2 cellular contexts compared by ENCODE assay signal in genomic region chr13:21175656-21176194, GRCh38.
TF ChIP-seq lines count a peak whose summit lies in the region.

No MANE protein-coding gene starts in this region.

TF ChIP-seq in Ishikawa, 13 proteins besides CTCF, POLR2A, EP300 and RAD21:
- TF ChIP-seq CEBPB (IDR thresholded peaks at IDR 0.05), result no peak
- TF ChIP-seq USF1 (IDR thresholded peaks at IDR 0.05), result peak; percentile 40
- no peak for TF ChIP-seq CREB1 (IDR thresholded peaks at IDR 0.05; ENCODE audit: low read depth)

TF ChIP-seq in K562, 482 proteins besides CTCF, POLR2A, EP300 and RAD21:
- TF ChIP-seq BCOR (IDR thresholded peaks at IDR 0.05), result no peak
- peak in 1 of 2 experiments; percentile 58; a peak in 1 of 4 replicates for TF ChIP-seq FOXK2 (conservative IDR thresholded peaks at IDR 0.05 in 1 of 2, IDR thresholded peaks at IDR 0.05 in 1 of 2; ENCODE audit: low read depth in 2 of 2)
- no peak for TF ChIP-seq CEBPG (CRISPR knock-in tag; IDR thresholded peaks at IDR 0.05)
- 0 out of 4 replicates have a peak, but pooled peaks of 1 of the 2 experiments have one; percentile 7 for TF ChIP-seq CEBPG (tag; conservative IDR thresholded peaks at IDR 0.05 in 1 of 2, IDR thresholded peaks at IDR 0.05 in 1 of 2)
